13 cellular contexts compared by ENCODE assay signal in the genomic region with DNA sequence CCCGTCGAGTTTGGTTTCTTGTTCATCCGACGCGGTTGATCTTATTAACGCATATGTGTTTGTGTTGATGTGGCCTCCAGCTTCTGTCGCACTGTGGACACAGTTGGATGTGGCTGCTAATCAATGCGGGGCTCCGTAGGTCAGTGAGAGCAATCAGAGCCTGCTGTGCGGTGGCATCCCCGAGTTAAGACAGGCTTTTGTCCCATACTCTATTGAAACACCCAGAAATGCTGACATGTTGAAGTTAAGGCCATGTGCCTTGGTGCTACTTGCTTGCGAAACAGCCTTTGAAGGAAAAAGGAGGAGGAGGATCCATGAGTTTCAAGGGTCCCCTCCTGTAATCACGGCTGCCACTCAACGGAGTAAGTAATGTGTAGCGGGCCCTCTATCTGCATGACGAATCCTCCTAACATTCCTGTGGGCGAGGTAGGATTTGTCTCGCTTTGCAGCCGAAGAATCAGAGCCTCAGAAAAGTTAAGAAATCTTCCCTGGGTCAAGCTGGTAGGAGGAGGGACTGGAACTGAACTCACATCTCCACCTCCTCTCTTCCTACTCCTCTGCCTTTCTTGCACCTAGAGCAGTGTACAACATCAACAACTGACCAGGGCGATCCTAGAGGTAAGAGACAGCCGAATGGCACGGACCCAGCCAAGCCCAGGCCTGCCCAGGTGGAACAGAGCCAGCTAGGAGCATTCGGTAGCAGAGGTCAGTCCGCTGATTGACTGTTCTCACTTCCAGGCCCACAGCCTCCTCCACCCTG. TPM values are rescaled to one million over a fixed set of nuclear protein-coding genes. Genes with fewer than 3 reads are reported as not detected.
DNase-seq lines count a peak whose midpoint lies in the region; ATAC-seq and TF ChIP-seq lines count a peak whose summit lies in the region.
"Had no signal": no experiment of that assay in that cellular context is flagged by ENCODE, and none has a peak within 500 bp of the region (broad histone marks: within the 10 kb centered on the region; RNA-seq: fewer than 3 reads in every experiment).

No MANE protein-coding gene starts in this region.

- ATAC-seq in GM21423 (IDR thresholded peaks at IDR 0.05; ENCODE audit: unreplicated experiment): no peak

- peak; percentile 46 for DNase-seq in H7
- DNase-seq in RPMI7951 (ENCODE audit: low read depth): peak; percentile 78
- DNase-seq in fibroblast of lung (ENCODE audit: low read depth in 2 of 2): peak; percentile 19 to 89
- peak; percentile 26 for DNase-seq in neuronal stem cell (ENCODE audit: low spot score)
- DNase-seq in CD14-positive monocyte (ENCODE audit: low spot score): no peak
- no peak for DNase-seq in SK-N-SH
- DNase-seq in activated CD8-positive, alpha-beta memory T cell treated with anti-CD3 and anti-CD28 coated beads, Interleukin-2, amount 50 U/mL, for 48 hours: no peak
- DNase-seq: activated CD4-positive, alpha-beta memory T cell treated with anti-CD3 and anti-CD28 coated beads for 36 hours; activated naive CD8-positive, alpha-beta T cell treated with anti-CD3 and anti-CD28 coated beads for 36 hours; esophagus squamous epithelium; NCI-H1694 had no signal

- TF ChIP-seq RAD21 in SK-N-SH (IDR thresholded peaks at IDR 0.05; ENCODE audit: low read length): no peak

- H2BK5ac ChIP-seq in neuronal stem cell (ENCODE audit: low read length): no peak overlapping the region

- H2BK120ac ChIP-seq in neuronal stem cell (ENCODE audit: low read depth, low read length): no peak overlapping the region

- peak overlapping the region; percentile 55 for H3K18ac ChIP-seq in neuronal stem cell (ENCODE audit: low read length)

- H3K27me3 ChIP-seq in H7 (ENCODE audit: control insufficient read depth, insufficient read depth, low read length): no peaks in the 10 kb centered on the region
- H3K27me3 ChIP-seq in fibroblast of lung (ENCODE audit: control insufficient read depth, insufficient read depth, low read length): no peaks in the 10 kb centered on the region
- H3K27me3 ChIP-seq in neuronal stem cell (ENCODE audit: control insufficient read depth in 3 of 3, insufficient read depth in 3 of 3, low read depth in 1 of 3, low read length in 3 of 3): peaks cover 0 to 2% (median 0%) of the 10 kb centered on the region in 3 experiments
- no peaks in the 10 kb centered on the region for H3K27me3 ChIP-seq in SK-N-SH (ENCODE audit: insufficient read depth)

- H3K79me2 ChIP-seq in fibroblast of lung (ENCODE audit: control insufficient read depth, insufficient read depth, low read length): no peaks in the 10 kb centered on the region
- no peaks in the 10 kb centered on the region for H3K79me2 ChIP-seq in SK-N-SH (ENCODE audit: insufficient read depth)

- H3K9me3 Mint-ChIP-seq in CD14-positive monocyte: peaks cover 0 to 3% (median 0%) of the 10 kb centered on the region in 7 donors
- H3K9me3 Mint-ChIP-seq: activated CD4-positive, alpha-beta memory T cell treated with anti-CD3 and anti-CD28 coated beads for 36 hours; activated naive CD8-positive, alpha-beta T cell treated with anti-CD3 and anti-CD28 coated beads for 36 hours; stimulated activated naive CD8-positive, alpha-beta T cell treated with anti-CD3 and anti-CD28 coated beads, Interleukin-15, Interleukin-2, amounts not matched to agents 100 ng/mL and 50 ng/mL, for 24 hours had no signal

- H2AFZ ChIP-seq in fibroblast of lung (ENCODE audit: low read length) (no peak overlapping the region), neuronal stem cell (ENCODE audit: low read length) (peak overlapping the region; percentile 27), SK-N-SH (ENCODE audit: low read depth) (no peak overlapping the region)

- H3K27me3 Mint-ChIP-seq in CD14-positive monocyte (ENCODE audit: low read depth in 3 of 3): peaks cover 5 to 15% (median 15%) of the 10 kb centered on the region in 3 donors
- H3K27me3 Mint-ChIP-seq: activated CD4-positive, alpha-beta memory T cell treated with anti-CD3 and anti-CD28 coated beads for 36 hours; activated naive CD8-positive, alpha-beta T cell treated with anti-CD3 and anti-CD28 coated beads for 36 hours; stimulated activated naive CD8-positive, alpha-beta T cell treated with anti-CD3 and anti-CD28 coated beads, Interleukin-15, Interleukin-2, amounts not matched to agents 100 ng/mL and 50 ng/mL, for 24 hours had no signal

- no peaks in the 10 kb centered on the region for H3K9me3 ChIP-seq in fibroblast of lung (ENCODE audit: control insufficient read depth, insufficient read depth, low read depth, low read length)
- peaks cover 0 to 5% of the 10 kb centered on the region in 2 donors for H3K9me3 ChIP-seq in neuronal stem cell (replicated peaks in 1 of 2; ENCODE audit: control insufficient read depth in 2 of 2, insufficient read depth in 1 of 2, low read depth in 1 of 2, low read length in 2 of 2)
- H3K9me3 ChIP-seq in SK-N-SH: no peaks in the 10 kb centered on the region
- H3K9me3 ChIP-seq: esophagus squamous epithelium had no signal

- H3K14ac ChIP-seq in neuronal stem cell (ENCODE audit: low read length): no peak overlapping the region

- H3K4me1 ChIP-seq in fibroblast of lung (ENCODE audit: control insufficient read depth, extremely low read depth, insufficient read depth, low read length): no peaks in the 10 kb centered on the region
- H3K4me1 ChIP-seq in neuronal stem cell (ENCODE audit: control insufficient read depth in 2 of 2, insufficient read depth in 1 of 2, low read depth in 1 of 2, low read length in 2 of 2): peaks cover 28 to 41% of the 10 kb centered on the region in 2 donors
- H3K4me1 ChIP-seq in SK-N-SH (ENCODE audit: control insufficient read depth in 1 of 2, insufficient read depth in 2 of 2, low read depth in 1 of 2, low read length in 1 of 2): peaks cover 4 to 44% of the 10 kb centered on the region in 2 experiments; a peak in 3 of 4 replicates

- intact Hi-C loops in CD14-positive monocyte (cut with micrococcal nuclease): no loop called here

- no peak overlapping the region for H4K8ac ChIP-seq in neuronal stem cell (ENCODE audit: low read depth, low read length)

- H3K27ac Mint-ChIP-seq in CD14-positive monocyte: peak overlapping the region in 1 of 7 donors; percentile 23
- H3K27ac Mint-ChIP-seq: activated CD4-positive, alpha-beta memory T cell treated with anti-CD3 and anti-CD28 coated beads for 36 hours; activated naive CD8-positive, alpha-beta T cell treated with anti-CD3 and anti-CD28 coated beads for 36 hours had no signal

- no peaks in the 10 kb centered on the region for H3K9me2 ChIP-seq in SK-N-SH

- H2BK15ac ChIP-seq in neuronal stem cell (ENCODE audit: low read length): no peak overlapping the region

- H3K79me1 ChIP-seq in neuronal stem cell (ENCODE audit: low read depth, low read length): peaks cover 9% of the 10 kb centered on the region

- H3K36me3 ChIP-seq in H7 (replicated peaks; ENCODE audit: control insufficient read depth, insufficient read depth, low read length) (no peaks in the 10 kb centered on the region; the same call in 1 of the 2 replicates), fibroblast of lung (ENCODE audit: control insufficient read depth, insufficient read depth, low read length) (no peaks in the 10 kb centered on the region), neuronal stem cell (replicated peaks in 1 of 2; ENCODE audit: control insufficient read depth in 2 of 2, insufficient read depth in 2 of 2, low read length in 2 of 2) (peaks cover 8 to 14% of the 10 kb centered on the region in 2 donors), SK-N-SH (replicated peaks in 1 of 2; ENCODE audit: control insufficient read depth in 1 of 2, insufficient read depth in 2 of 2, low read length in 1 of 2) (no peaks in the 10 kb centered on the region)
- H3K36me3 ChIP-seq: esophagus squamous epithelium had no signal

- H2BK12ac ChIP-seq in neuronal stem cell (ENCODE audit: low read length): no peak overlapping the region

- POLR2A ChIA-PET in SK-N-SH (lab: Yijun Ruan, JAX): no interaction called here

- no peak overlapping the region for H2AK5ac ChIP-seq in neuronal stem cell (ENCODE audit: low read depth, low read length)

- no peak overlapping the region for H3K4ac ChIP-seq in neuronal stem cell (ENCODE audit: low read length)

- CTCF ChIA-PET in SK-N-SH (lab: Yijun Ruan, JAX): interaction anchor here (1.5 kb wide), 1 partner anchor 19 kb away, joined by 7 read pairs; the partner anchor contains the start of gene PDE9A

- no peaks in the 10 kb centered on the region for H3K36me3 Mint-ChIP-seq in CD14-positive monocyte
- H3K36me3 Mint-ChIP-seq: activated CD4-positive, alpha-beta memory T cell treated with anti-CD3 and anti-CD28 coated beads for 36 hours; activated naive CD8-positive, alpha-beta T cell treated with anti-CD3 and anti-CD28 coated beads for 36 hours had no signal

- H3K23ac ChIP-seq in neuronal stem cell (ENCODE audit: low read depth, low read length, poor library complexity): peak overlapping the region; percentile 8

- H3K27ac ChIP-seq in fibroblast of lung (ENCODE audit: insufficient read depth, low read length): no peak overlapping the region
- H3K27ac ChIP-seq in neuronal stem cell (replicated peaks; ENCODE audit: low read length): peak overlapping the region; percentile 29
- H3K27ac ChIP-seq in SK-N-SH (ENCODE audit: low read depth in 2 of 2, low read length in 1 of 2): no peak overlapping the region

- no CpG with 5 or more reads among the region's 24 CpGs for WGBS in neuronal stem cell (ENCODE audit: extremely low coverage in 2 of 2, insufficient read length in 2 of 2, insufficient replicate concordance in 1 of 2), 2 donors
- 80% methylated on average over 23 of the region's 24 CpGs for WGBS in SK-N-SH (ENCODE audit: low lambda C conversion rate)

- H4K91ac ChIP-seq in neuronal stem cell (ENCODE audit: low read depth, low read length, poor library complexity): no peak overlapping the region

- H3K4me3 Mint-ChIP-seq in CD14-positive monocyte: no peak overlapping the region
- H3K4me3 Mint-ChIP-seq: activated CD4-positive, alpha-beta memory T cell treated with anti-CD3 and anti-CD28 coated beads for 36 hours; activated naive CD8-positive, alpha-beta T cell treated with anti-CD3 and anti-CD28 coated beads for 36 hours; stimulated activated naive CD8-positive, alpha-beta T cell treated with anti-CD3 and anti-CD28 coated beads, Interleukin-15, Interleukin-2, amounts not matched to agents 100 ng/mL and 50 ng/mL, for 24 hours had no signal

- no peaks in the 10 kb centered on the region for H3F3A ChIP-seq in SK-N-SH (replicated peaks; ENCODE audit: insufficient read depth)

- H3K4me1 Mint-ChIP-seq in CD14-positive monocyte: peaks cover 4% of the 10 kb centered on the region

- H3K4me2 ChIP-seq in fibroblast of lung (ENCODE audit: extremely low read depth, insufficient read depth, low read length): no peak overlapping the region
- no peak overlapping the region for H3K4me2 ChIP-seq in neuronal stem cell (ENCODE audit: insufficient read depth, low read length, poor library complexity, severe bottlenecking)
- no peak overlapping the region for H3K4me2 ChIP-seq in SK-N-SH

- H3K4me3 ChIP-seq in H7 (ENCODE audit: insufficient read depth, low read depth, low read length): no peak overlapping the region
- no peak overlapping the region for H3K4me3 ChIP-seq in fibroblast of lung (replicated peaks in 1 of 4; ENCODE audit: control extremely low read depth in 1 of 4, insufficient read depth in 1 of 4, low read depth in 3 of 4, low read length in 4 of 4)
- H3K4me3 ChIP-seq in neuronal stem cell (ENCODE audit: low read length in 2 of 2): no peak overlapping the region
- no peak overlapping the region for H3K4me3 ChIP-seq in SK-N-SH (ENCODE audit: low read depth in 2 of 2, low read length in 1 of 2)
- H3K4me3 ChIP-seq: esophagus squamous epithelium had no signal

- H3K9ac ChIP-seq in fibroblast of lung (ENCODE audit: insufficient read depth, low read length) (no peak overlapping the region), neuronal stem cell (ENCODE audit: low read depth, low read length, poor library complexity) (no peak overlapping the region), SK-N-SH (no peak overlapping the region)

- TF ChIP-seq EP300 in SK-N-SH (IDR thresholded peaks at IDR 0.05; ENCODE audit: borderline replicate concordance in 1 of 2, low read depth in 1 of 2, low read length in 1 of 2): no peak

- H4K20me1 ChIP-seq in fibroblast of lung (ENCODE audit: control insufficient read depth, extremely low read depth, insufficient read depth, low read length) (no peaks in the 10 kb centered on the region), SK-N-SH (ENCODE audit: insufficient read depth) (no peaks in the 10 kb centered on the region)

- TF ChIP-seq CTCF in fibroblast of lung (conservative IDR thresholded peaks at IDR 0.05 in 1 of 2, IDR thresholded peaks at IDR 0.05 in 1 of 2; ENCODE audit: low read depth in 1 of 2, low read length in 2 of 2) (no peak), CD14-positive monocyte (IDR thresholded peaks at IDR 0.05) (no peak), SK-N-SH (IDR thresholded peaks at IDR 0.05) (no peak)

RNA-seq across cellular contexts. Expression of gene PDE9A, which starts 19.5 kb away (rescaled TPM):
- total RNA-seq in H7 (2014; rRNA removed; shearing (Covaris generic)): 24.2 and 37.9 TPM in 2 replicates
- total RNA-seq in RPMI7951 (2014; rRNA removed; shearing (Covaris generic)): not detected in 2 replicates
- 1.8 TPM in 2 replicates for total RNA-seq in fibroblast of lung
- polyA plus RNA-seq in fibroblast of lung: 2.5 and 4.4 TPM in 2 replicates
- 1.8 and 4.3 TPM in 2 replicates for polyA plus RNA-seq in fibroblast of lung (2012)
- polyA minus RNA-seq in fibroblast of lung (ENCODE audit: low replicate concordance): 4.0 and 6.7 TPM in 2 replicates
- polyA plus RNA-seq in neuronal stem cell (2013, experiment 1 of 2): 44.9 TPM
- polyA plus RNA-seq in neuronal stem cell (2013, experiment 2 of 2): 45.6 TPM
- polyA plus RNA-seq in CD14-positive monocyte: under 1 TPM in 1 of 2 donors, not detected in 1; 0.05 TPM
- polyA plus RNA-seq in SK-N-SH (2012; rRNA removed): 0.28 and 0.54 TPM in 2 replicates
- 0.75 and 1.3 TPM in 2 replicates for polyA plus RNA-seq in SK-N-SH (2012; cell fraction: cytosol; rRNA removed)
- 0.87 and 1.4 TPM in 2 replicates for polyA plus RNA-seq in SK-N-SH (2012; cell fraction: nucleus; rRNA removed)

Comparison
In these comparisons a context has a peak if more than half of its experiments do, and no peak if none do; other contexts are left out.
1. DNase-seq: peak in H7 (single experiment), RPMI7951 (single experiment), fibroblast of lung (2 of 2) and neuronal stem cell (single experiment); none in CD14-positive monocyte (single experiment), SK-N-SH (single experiment) and activated CD8-positive, alpha-beta memory T cell treated with anti-CD3 and anti-CD28 coated beads, Interleukin-2, amount 50 U/mL, for 48 hours (single experiment).